1 cellular context compared by ENCODE assay signal in the genomic region with DNA sequence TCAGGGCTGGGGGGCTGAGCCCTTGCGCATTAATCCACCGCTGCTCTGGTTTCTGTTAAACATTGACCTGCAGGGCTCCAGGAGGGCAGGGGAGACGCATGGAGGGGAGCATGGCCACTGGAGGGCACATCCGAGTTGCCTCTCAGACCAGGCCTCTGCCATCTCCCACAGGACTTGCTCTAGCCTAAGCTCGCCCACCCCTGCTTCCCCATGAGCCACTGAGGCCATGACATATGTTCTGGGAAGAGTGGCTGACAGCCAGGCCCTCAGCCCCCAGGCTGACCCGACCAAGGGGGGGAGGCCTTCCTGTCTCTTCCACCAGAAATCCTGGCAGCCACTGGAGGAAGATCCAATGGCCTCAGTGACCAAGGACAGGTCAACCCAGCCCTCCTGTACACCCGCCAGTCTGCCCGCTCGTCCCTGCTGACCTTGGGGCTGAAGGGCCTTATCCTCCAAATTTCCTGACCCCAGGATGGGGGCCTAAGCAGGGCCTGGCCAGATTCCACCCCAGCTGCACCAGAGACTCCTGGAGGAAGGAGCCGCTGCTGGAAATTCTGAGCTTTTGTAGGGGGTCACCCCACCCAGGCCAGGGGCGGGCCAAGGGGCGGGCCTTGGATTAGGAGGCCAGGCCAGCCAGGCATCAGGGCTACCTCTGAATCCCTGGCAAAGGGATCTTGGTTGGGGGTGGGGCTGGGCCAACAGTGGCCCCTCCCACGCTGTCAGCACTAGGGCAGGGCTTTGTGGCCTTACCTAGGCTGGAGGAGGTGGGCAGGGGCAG.
TF ChIP-seq lines count a peak whose summit lies in the region.

A gene with protein sequence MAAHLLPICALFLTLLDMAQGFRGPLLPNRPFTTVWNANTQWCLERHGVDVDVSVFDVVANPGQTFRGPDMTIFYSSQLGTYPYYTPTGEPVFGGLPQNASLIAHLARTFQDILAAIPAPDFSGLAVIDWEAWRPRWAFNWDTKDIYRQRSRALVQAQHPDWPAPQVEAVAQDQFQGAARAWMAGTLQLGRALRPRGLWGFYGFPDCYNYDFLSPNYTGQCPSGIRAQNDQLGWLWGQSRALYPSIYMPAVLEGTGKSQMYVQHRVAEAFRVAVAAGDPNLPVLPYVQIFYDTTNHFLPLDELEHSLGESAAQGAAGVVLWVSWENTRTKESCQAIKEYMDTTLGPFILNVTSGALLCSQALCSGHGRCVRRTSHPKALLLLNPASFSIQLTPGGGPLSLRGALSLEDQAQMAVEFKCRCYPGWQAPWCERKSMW (minus strand): TSS at position 537 of the 778 bp plus-strand sequence. CDS start 618 bp downstream, outside the sequence.

TF ChIP-seq in HepG2, 621 proteins besides CTCF, POLR2A, EP300 and RAD21 (continued from another document and continues in another):
- TF ChIP-seq, protein P1, sequence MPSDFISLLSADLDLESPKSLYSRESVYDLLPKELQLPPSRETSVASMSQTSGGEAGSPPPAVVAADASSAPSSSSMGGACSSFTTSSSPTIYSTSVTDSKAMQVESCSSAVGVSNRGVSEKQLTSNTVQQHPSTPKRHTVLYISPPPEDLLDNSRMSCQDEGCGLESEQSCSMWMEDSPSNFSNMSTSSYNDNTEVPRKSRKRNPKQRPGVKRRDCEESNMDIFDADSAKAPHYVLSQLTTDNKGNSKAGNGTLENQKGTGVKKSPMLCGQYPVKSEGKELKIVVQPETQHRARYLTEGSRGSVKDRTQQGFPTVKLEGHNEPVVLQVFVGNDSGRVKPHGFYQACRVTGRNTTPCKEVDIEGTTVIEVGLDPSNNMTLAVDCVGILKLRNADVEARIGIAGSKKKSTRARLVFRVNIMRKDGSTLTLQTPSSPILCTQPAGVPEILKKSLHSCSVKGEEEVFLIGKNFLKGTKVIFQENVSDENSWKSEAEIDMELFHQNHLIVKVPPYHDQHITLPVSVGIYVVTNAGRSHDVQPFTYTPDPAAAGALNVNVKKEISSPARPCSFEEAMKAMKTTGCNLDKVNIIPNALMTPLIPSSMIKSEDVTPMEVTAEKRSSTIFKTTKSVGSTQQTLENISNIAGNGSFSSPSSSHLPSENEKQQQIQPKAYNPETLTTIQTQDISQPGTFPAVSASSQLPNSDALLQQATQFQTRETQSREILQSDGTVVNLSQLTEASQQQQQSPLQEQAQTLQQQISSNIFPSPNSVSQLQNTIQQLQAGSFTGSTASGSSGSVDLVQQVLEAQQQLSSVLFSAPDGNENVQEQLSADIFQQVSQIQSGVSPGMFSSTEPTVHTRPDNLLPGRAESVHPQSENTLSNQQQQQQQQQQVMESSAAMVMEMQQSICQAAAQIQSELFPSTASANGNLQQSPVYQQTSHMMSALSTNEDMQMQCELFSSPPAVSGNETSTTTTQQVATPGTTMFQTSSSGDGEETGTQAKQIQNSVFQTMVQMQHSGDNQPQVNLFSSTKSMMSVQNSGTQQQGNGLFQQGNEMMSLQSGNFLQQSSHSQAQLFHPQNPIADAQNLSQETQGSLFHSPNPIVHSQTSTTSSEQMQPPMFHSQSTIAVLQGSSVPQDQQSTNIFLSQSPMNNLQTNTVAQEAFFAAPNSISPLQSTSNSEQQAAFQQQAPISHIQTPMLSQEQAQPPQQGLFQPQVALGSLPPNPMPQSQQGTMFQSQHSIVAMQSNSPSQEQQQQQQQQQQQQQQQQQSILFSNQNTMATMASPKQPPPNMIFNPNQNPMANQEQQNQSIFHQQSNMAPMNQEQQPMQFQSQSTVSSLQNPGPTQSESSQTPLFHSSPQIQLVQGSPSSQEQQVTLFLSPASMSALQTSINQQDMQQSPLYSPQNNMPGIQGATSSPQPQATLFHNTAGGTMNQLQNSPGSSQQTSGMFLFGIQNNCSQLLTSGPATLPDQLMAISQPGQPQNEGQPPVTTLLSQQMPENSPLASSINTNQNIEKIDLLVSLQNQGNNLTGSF (CRISPR knock-in tag; IDR thresholded peaks at IDR 0.05), result 0 out of 2 replicates have a peak, but pooled peaks have one; percentile 30
- TF ChIP-seq, protein P2, sequence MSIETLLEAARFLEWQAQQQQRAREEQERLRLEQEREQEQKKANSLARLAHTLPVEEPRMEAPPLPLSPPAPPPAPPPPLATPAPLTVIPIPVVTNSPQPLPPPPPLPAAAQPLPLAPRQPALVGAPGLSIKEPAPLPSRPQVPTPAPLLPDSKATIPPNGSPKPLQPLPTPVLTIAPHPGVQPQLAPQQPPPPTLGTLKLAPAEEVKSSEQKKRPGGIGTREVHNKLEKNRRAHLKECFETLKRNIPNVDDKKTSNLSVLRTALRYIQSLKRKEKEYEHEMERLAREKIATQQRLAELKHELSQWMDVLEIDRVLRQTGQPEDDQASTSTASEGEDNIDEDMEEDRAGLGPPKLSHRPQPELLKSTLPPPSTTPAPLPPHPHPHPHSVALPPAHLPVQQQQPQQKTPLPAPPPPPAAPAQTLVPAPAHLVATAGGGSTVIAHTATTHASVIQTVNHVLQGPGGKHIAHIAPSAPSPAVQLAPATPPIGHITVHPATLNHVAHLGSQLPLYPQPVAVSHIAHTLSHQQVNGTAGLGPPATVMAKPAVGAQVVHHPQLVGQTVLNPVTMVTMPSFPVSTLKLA (IDR thresholded peaks at IDR 0.05), result no peak; the same call in 1 of the 2 replicates
- TF ChIP-seq, protein P3, sequence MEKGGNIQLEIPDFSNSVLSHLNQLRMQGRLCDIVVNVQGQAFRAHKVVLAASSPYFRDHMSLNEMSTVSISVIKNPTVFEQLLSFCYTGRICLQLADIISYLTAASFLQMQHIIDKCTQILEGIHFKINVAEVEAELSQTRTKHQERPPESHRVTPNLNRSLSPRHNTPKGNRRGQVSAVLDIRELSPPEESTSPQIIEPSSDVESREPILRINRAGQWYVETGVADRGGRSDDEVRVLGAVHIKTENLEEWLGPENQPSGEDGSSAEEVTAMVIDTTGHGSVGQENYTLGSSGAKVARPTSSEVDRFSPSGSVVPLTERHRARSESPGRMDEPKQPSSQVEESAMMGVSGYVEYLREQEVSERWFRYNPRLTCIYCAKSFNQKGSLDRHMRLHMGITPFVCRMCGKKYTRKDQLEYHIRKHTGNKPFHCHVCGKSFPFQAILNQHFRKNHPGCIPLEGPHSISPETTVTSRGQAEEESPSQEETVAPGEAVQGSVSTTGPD (CRISPR knock-in tag; IDR thresholded peaks at IDR 0.05), result peak; percentile 60
- peak; percentile 56; the same call in 1 of the 2 replicates for TF ChIP-seq ZNF761 (CRISPR knock-in tag; conservative IDR thresholded peaks at IDR 0.05)
- TF ChIP-seq, protein P4, sequence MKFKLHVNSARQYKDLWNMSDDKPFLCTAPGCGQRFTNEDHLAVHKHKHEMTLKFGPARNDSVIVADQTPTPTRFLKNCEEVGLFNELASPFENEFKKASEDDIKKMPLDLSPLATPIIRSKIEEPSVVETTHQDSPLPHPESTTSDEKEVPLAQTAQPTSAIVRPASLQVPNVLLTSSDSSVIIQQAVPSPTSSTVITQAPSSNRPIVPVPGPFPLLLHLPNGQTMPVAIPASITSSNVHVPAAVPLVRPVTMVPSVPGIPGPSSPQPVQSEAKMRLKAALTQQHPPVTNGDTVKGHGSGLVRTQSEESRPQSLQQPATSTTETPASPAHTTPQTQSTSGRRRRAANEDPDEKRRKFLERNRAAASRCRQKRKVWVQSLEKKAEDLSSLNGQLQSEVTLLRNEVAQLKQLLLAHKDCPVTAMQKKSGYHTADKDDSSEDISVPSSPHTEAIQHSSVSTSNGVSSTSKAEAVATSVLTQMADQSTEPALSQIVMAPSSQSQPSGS (CRISPR knock-in tag; IDR thresholded peaks at IDR 0.05), result peak; percentile 35; the same call in 1 of the 2 replicates
- no peak for TF ChIP-seq LCORL (IDR thresholded peaks at IDR 0.05)
- peak; percentile 80 for TF ChIP-seq LCORL (CRISPR knock-in tag; IDR thresholded peaks at IDR 0.05)
- no peak for TF ChIP-seq ZNF780A (CRISPR knock-in tag; IDR thresholded peaks at IDR 0.05)
- peak; percentile 21 for TF ChIP-seq FOSL2 (CRISPR knock-in tag; IDR thresholded peaks at IDR 0.05)
- TF ChIP-seq RBM22 (optimal IDR thresholded peaks at IDR 0.05; ENCODE audit: low read length), result peak; percentile 73
- peak; percentile 90 for TF ChIP-seq SRSF1 (optimal IDR thresholded peaks at IDR 0.05; ENCODE audit: low read depth, low read length)
- TF ChIP-seq, protein P5, sequence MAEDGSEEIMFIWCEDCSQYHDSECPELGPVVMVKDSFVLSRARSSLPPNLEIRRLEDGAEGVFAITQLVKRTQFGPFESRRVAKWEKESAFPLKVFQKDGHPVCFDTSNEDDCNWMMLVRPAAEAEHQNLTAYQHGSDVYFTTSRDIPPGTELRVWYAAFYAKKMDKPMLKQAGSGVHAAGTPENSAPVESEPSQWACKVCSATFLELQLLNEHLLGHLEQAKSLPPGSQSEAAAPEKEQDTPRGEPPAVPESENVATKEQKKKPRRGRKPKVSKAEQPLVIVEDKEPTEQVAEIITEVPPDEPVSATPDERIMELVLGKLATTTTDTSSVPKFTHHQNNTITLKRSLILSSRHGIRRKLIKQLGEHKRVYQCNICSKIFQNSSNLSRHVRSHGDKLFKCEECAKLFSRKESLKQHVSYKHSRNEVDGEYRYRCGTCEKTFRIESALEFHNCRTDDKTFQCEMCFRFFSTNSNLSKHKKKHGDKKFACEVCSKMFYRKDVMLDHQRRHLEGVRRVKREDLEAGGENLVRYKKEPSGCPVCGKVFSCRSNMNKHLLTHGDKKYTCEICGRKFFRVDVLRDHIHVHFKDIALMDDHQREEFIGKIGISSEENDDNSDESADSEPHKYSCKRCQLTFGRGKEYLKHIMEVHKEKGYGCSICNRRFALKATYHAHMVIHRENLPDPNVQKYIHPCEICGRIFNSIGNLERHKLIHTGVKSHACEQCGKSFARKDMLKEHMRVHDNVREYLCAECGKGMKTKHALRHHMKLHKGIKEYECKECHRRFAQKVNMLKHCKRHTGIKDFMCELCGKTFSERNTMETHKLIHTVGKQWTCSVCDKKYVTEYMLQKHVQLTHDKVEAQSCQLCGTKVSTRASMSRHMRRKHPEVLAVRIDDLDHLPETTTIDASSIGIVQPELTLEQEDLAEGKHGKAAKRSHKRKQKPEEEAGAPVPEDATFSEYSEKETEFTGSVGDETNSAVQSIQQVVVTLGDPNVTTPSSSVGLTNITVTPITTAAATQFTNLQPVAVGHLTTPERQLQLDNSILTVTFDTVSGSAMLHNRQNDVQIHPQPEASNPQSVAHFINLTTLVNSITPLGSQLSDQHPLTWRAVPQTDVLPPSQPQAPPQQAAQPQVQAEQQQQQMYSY (CRISPR knock-in tag; IDR thresholded peaks at IDR 0.05), result peak; percentile 31; the same call in 1 of the 2 replicates
- no peak for TF ChIP-seq HNRNPK (IDR thresholded peaks at IDR 0.05; ENCODE audit: low read depth, low read length, poor library complexity, severe bottlenecking)
- peak; percentile 19; the same call in 1 of the 2 replicates for TF ChIP-seq ZBTB38 (CRISPR knock-in tag; IDR thresholded peaks at IDR 0.05)
- peak; percentile 71; the same call in 1 of the 2 replicates for TF ChIP-seq ZNF782 (CRISPR knock-in tag; IDR thresholded peaks at IDR 0.05; ENCODE audit: borderline replicate concordance)
- TF ChIP-seq SP1 (IDR thresholded peaks at IDR 0.05), result no peak
- TF ChIP-seq SP1 (CRISPR knock-in tag; IDR thresholded peaks at IDR 0.05), result peak; percentile 80
- no peak for TF ChIP-seq IKZF1 (IDR thresholded peaks at IDR 0.05)
- peak; percentile 87; the same call in 1 of the 2 replicates for TF ChIP-seq ZNF724P (CRISPR knock-in tag; IDR thresholded peaks at IDR 0.05; ENCODE audit: borderline replicate concordance)
- no peak for TF ChIP-seq ZNF562 (CRISPR knock-in tag; IDR thresholded peaks at IDR 0.05; ENCODE audit: borderline replicate concordance)
- TF ChIP-seq, protein P6, sequence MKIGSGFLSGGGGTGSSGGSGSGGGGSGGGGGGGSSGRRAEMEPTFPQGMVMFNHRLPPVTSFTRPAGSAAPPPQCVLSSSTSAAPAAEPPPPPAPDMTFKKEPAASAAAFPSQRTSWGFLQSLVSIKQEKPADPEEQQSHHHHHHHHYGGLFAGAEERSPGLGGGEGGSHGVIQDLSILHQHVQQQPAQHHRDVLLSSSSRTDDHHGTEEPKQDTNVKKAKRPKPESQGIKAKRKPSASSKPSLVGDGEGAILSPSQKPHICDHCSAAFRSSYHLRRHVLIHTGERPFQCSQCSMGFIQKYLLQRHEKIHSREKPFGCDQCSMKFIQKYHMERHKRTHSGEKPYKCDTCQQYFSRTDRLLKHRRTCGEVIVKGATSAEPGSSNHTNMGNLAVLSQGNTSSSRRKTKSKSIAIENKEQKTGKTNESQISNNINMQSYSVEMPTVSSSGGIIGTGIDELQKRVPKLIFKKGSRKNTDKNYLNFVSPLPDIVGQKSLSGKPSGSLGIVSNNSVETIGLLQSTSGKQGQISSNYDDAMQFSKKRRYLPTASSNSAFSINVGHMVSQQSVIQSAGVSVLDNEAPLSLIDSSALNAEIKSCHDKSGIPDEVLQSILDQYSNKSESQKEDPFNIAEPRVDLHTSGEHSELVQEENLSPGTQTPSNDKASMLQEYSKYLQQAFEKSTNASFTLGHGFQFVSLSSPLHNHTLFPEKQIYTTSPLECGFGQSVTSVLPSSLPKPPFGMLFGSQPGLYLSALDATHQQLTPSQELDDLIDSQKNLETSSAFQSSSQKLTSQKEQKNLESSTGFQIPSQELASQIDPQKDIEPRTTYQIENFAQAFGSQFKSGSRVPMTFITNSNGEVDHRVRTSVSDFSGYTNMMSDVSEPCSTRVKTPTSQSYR (CRISPR knock-in tag; IDR thresholded peaks at IDR 0.05; ENCODE audit: borderline replicate concordance), result peak; percentile 52; the same call in 1 of the 2 replicates
- TF ChIP-seq RCOR2 (CRISPR knock-in tag; IDR thresholded peaks at IDR 0.05), result no peak
- no peak for TF ChIP-seq ZMYM2 (CRISPR knock-in tag; IDR thresholded peaks at IDR 0.05)
- TF ChIP-seq, protein P7, sequence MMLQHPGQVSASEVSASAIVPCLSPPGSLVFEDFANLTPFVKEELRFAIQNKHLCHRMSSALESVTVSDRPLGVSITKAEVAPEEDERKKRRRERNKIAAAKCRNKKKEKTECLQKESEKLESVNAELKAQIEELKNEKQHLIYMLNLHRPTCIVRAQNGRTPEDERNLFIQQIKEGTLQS (CRISPR knock-in tag; IDR thresholded peaks at IDR 0.05), result no peak
- TF ChIP-seq IRF2 (CRISPR knock-in tag; IDR thresholded peaks at IDR 0.05), result no peak
- TF ChIP-seq, protein P8, sequence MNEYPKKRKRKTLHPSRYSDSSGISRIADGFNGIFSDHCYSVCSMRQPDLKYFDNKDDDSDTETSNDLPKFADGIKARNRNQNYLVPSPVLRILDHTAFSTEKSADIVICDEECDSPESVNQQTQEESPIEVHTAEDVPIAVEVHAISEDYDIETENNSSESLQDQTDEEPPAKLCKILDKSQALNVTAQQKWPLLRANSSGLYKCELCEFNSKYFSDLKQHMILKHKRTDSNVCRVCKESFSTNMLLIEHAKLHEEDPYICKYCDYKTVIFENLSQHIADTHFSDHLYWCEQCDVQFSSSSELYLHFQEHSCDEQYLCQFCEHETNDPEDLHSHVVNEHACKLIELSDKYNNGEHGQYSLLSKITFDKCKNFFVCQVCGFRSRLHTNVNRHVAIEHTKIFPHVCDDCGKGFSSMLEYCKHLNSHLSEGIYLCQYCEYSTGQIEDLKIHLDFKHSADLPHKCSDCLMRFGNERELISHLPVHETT (CRISPR knock-in tag; conservative IDR thresholded peaks at IDR 0.05), result no peak
- TF ChIP-seq, protein P9, sequence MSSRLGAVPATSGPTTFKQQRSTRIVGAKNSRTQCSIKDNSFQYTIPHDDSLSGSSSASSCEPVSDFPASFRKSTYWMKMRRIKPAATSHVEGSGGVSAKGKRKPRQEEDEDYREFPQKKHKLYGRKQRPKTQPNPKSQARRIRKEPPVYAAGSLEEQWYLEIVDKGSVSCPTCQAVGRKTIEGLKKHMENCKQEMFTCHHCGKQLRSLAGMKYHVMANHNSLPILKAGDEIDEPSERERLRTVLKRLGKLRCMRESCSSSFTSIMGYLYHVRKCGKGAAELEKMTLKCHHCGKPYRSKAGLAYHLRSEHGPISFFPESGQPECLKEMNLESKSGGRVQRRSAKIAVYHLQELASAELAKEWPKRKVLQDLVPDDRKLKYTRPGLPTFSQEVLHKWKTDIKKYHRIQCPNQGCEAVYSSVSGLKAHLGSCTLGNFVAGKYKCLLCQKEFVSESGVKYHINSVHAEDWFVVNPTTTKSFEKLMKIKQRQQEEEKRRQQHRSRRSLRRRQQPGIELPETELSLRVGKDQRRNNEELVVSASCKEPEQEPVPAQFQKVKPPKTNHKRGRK (CRISPR knock-in tag; IDR thresholded peaks at IDR 0.05), result no peak
- peak; percentile 52 for TF ChIP-seq PRMT3 (CRISPR knock-in tag; IDR thresholded peaks at IDR 0.05; ENCODE audit: borderline replicate concordance, low read depth)
